Comparison of ENCODE assay signal across 17 cellular contexts in genomic region chr14:24258548-24259265, GRCh38. TPM values are rescaled to one million over a fixed set of nuclear protein-coding genes. Genes with fewer than 3 reads are reported as not detected.
A peak's percentile ranks its signal among the peaks of the same experiment; 100 is the strongest.
DNase-seq lines count a peak whose midpoint lies in the region; ATAC-seq and TF ChIP-seq lines count a peak whose summit lies in the region.
"Had no signal": no experiment of that assay in that cellular context is flagged by ENCODE, and none has a peak within 500 bp of the region (broad histone marks: within the 10 kb centered on the region; RNA-seq: fewer than 3 reads in every experiment).

No MANE protein-coding gene starts in this region.

- H3K4me1 ChIP-seq in GM23248 (ENCODE audit: insufficient read depth) = peaks cover 7% of the 10 kb centered on the region
- H3K4me1 ChIP-seq in foreskin keratinocyte = peaks cover 6% of the 10 kb centered on the region
- H3K4me1 ChIP-seq: Peyer's patch, SJCRH30 had no signal

- no peaks in the 10 kb centered on the region for H3K27me3 ChIP-seq in GM23248 (replicated peaks; ENCODE audit: insufficient read depth)
- no peaks in the 10 kb centered on the region for H3K27me3 ChIP-seq in foreskin keratinocyte
- H3K27me3 ChIP-seq: Peyer's patch, SJCRH30 had no signal

- H4K20me1 ChIP-seq in GM23248 (ENCODE audit: insufficient read depth) = no peaks in the 10 kb centered on the region

- no peaks in the 10 kb centered on the region for H3K79me2 ChIP-seq in GM23248 (ENCODE audit: insufficient read depth)

- POLR2A ChIA-PET in MCF 10A (lab: Yijun Ruan, JAX) = interaction anchor here (0.5 to 4.0 kb wide), 16 partner anchors 12 to 144 kb away, joined by 3 to 24 read pairs (median 5); partner anchors contain the start of genes CHMP4A, DCAF11, NRL and RABGGTA

- no peaks in the 10 kb centered on the region for H3K9me2 ChIP-seq in GM23248 (ENCODE audit: insufficient read depth)

- CTCF ChIA-PET in MCF 10A (lab: Yijun Ruan, JAX) = interaction anchor here (1.1 to 32.3 kb wide), 5 partner anchors 12 to 178 kb away, joined by 3 to 457 read pairs (median 34); partner anchors contain the start of genes CIDEB, DHRS1, LTB4R2 and NOP9

- no peaks in the 10 kb centered on the region for H3F3A ChIP-seq in GM23248 (ENCODE audit: insufficient read depth)

- ATAC-seq in foreskin keratinocyte = peak; percentile 7

- H3K4me1 Mint-ChIP-seq in MCF 10A (ENCODE audit: insufficient read depth, unreplicated experiment) (peaks cover 40% of the 10 kb centered on the region), immature natural killer cell (no peaks in the 10 kb centered on the region)

- intact Hi-C loops in MCF 10A (cut with micrococcal nuclease) = no loop called here
- intact Hi-C loops in posterior vena cava (cut with DNase I) = loop anchor here in 1 of 2 donors (10.0 kb wide), 1 partner anchor 46 kb away; the partner anchor contains the start of gene CIDEB

- no peaks in the 10 kb centered on the region for H3K9me3 ChIP-seq in GM23248 (ENCODE audit: low read depth)
- H3K9me3 ChIP-seq: Peyer's patch, SJCRH30 had no signal

- no peak overlapping the region for H3K27ac ChIP-seq in GM23248
- no peak overlapping the region for H3K27ac ChIP-seq in foreskin keratinocyte
- H3K27ac ChIP-seq in coronary artery = peak overlapping the region in 1 of 2 donors; percentile 51
- H3K27ac ChIP-seq: HL-60, Peyer's patch, SJCRH30 had no signal

- H3K36me3 Mint-ChIP-seq in MCF 10A (ENCODE audit: insufficient read depth, unreplicated experiment) (peaks cover 24% of the 10 kb centered on the region), immature natural killer cell (peaks cover 0 to 26% (median 6%) of the 10 kb centered on the region in 3 donors)

- H3K27me3 Mint-ChIP-seq in MCF 10A (ENCODE audit: insufficient read depth, unreplicated experiment) (no peaks in the 10 kb centered on the region), immature natural killer cell (ENCODE audit: low read depth in 3 of 3) (no peaks in the 10 kb centered on the region)

- in situ Hi-C loops in GM23248 (cut with MboI) = no loop called here

- DNase-seq in GM23248 = no peak
- no peak for DNase-seq in MCF 10A (ENCODE audit: unreplicated experiment)
- no peak for DNase-seq in foreskin keratinocyte
- DNase-seq in posterior vena cava (ENCODE audit: low spot score) = peak; percentile 67
- no peak for DNase-seq in middle frontal gyrus (ENCODE audit: extremely low spot score, low spot score)
- DNase-seq in T-helper 1 cell = no peak
- no peak for DNase-seq in coronary artery (ENCODE audit: low spot score)
- no peak for DNase-seq in immature natural killer cell
- DNase-seq: C1 segment of cervical spinal cord, HCEC 1CT, KBM-7, NCI-H1105 treated with DMSO at 0.1 percent for 48 hours, NCI-H2029, NCI-H510A treated with DMSO at 0.1 percent for 48 hours had no signal

- no peak overlapping the region for H3K4me3 ChIP-seq in GM23248
- no peak overlapping the region for H3K4me3 ChIP-seq in coronary artery
- H3K4me3 ChIP-seq: Peyer's patch, SJCRH30 had no signal

- no peaks in the 10 kb centered on the region for H3K36me3 ChIP-seq in GM23248 (ENCODE audit: low read depth)
- H3K36me3 ChIP-seq: SJCRH30 had no signal

- TF ChIP-seq CTCF in MCF 10A (IDR thresholded peaks at IDR 0.05; ENCODE audit: unreplicated experiment) (no peak), foreskin keratinocyte (conservative IDR thresholded peaks at IDR 0.05) (no peak), coronary artery (IDR thresholded peaks at IDR 0.05) (no peak)

- H3K9me3 Mint-ChIP-seq in MCF 10A (ENCODE audit: unreplicated experiment) = no peaks in the 10 kb centered on the region
- H3K9me3 Mint-ChIP-seq in immature natural killer cell = no peaks in the 10 kb centered on the region

- H3K27ac Mint-ChIP-seq in MCF 10A (ENCODE audit: low read depth, unreplicated experiment) (peak overlapping the region; percentile 97), immature natural killer cell (peak overlapping the region in 1 of 6 donors; percentile 28)

- 87 to 94% methylated on average over 18 of the region's 18 CpGs for WGBS in GM23248 (ENCODE audit: low coverage in 1 of 2, low lambda C conversion rate in 2 of 2, missing lambda C conversion rate in 2 of 2), 2 experiments

- no peak overlapping the region for H3K4me2 ChIP-seq in GM23248 (ENCODE audit: unreplicated experiment)

- H3K9ac ChIP-seq in GM23248 = no peak overlapping the region

- TSS peak; percentile 21 for BruUV-seq in MCF 10A (replicated peaks; lab: Mats Ljungman, UMichigan)

- peak overlapping the region; percentile 57 for H3K4me3 Mint-ChIP-seq in MCF 10A (ENCODE audit: unreplicated experiment)
- no peak overlapping the region for H3K4me3 Mint-ChIP-seq in immature natural killer cell

- 0 out of 2 replicates have a peak overlapping the region, but pooled peaks have one; percentile 45 for H2AFZ ChIP-seq in GM23248

RNA-seq across cellular contexts. Expression of gene TGM1, which starts 4.3 kb away (rescaled TPM):
- total RNA-seq in GM23248 (2014; rRNA removed; shearing (Covaris generic)) = 0.25 and 1.3 TPM in 2 replicates
- polyA plus RNA-seq in GM23248 (2016; fragmentation: Nextera tagmentation; extraction: Ambion mirVana) (0.34 TPM in 1 of 2 replicates, not detected in the other), foreskin keratinocyte (4.4 and 7.4 TPM in 2 replicates), immature natural killer cell (under 1 TPM in 1 of 3 donors, not detected in 2; 0.41 TPM)
- total RNA-seq in MCF 10A (2022) (16.9 and 26.2 TPM in 2 replicates), foreskin keratinocyte (4.3 and 5.9 TPM in 2 replicates), posterior vena cava (1 to 10 TPM in 1 of 2 donors, under 1 TPM in 1; 0.14 to 1.7 TPM)

RNA-seq across cellular contexts. Expression of gene RABGGTA, which starts 12.7 kb away (rescaled TPM):
- total RNA-seq in GM23248 (2014; rRNA removed; shearing (Covaris generic)) = 18.0 and 34.9 TPM in 2 replicates
- polyA plus RNA-seq in GM23248 (2016; fragmentation: Nextera tagmentation; extraction: Ambion mirVana) (29.3 and 30.5 TPM in 2 replicates), foreskin keratinocyte (34.1 and 37.7 TPM in 2 replicates), immature natural killer cell (10 to 100 TPM; 23.3 to 52.0 (median 38.6) TPM)
- total RNA-seq in MCF 10A (2022) (51.7 and 75.0 TPM in 2 replicates), foreskin keratinocyte (35.1 and 40.1 TPM in 2 replicates), posterior vena cava (10 to 100 TPM; 14.5 to 17.3 TPM)

RNA-seq across cellular contexts. Expression of gene TINF2, which starts 16.3 kb away (rescaled TPM):
- total RNA-seq in GM23248 (2014; rRNA removed; shearing (Covaris generic)) = 32.5 and 41.2 TPM in 2 replicates
- polyA plus RNA-seq in GM23248 (2016; fragmentation: Nextera tagmentation; extraction: Ambion mirVana) = 43.6 and 52.4 TPM in 2 replicates
- total RNA-seq in MCF 10A (2022) = 47.3 and 47.6 TPM in 2 replicates
- 40.5 and 43.5 TPM in 2 replicates for total RNA-seq in foreskin keratinocyte
- 36.7 and 38.7 TPM in 2 replicates for polyA plus RNA-seq in foreskin keratinocyte
- total RNA-seq in posterior vena cava = 10 to 100 TPM; 77.8 to 85.1 TPM
- 100 to 1,000 TPM; 248 to 289 (median 249) TPM for polyA plus RNA-seq in immature natural killer cell

RNA-seq across cellular contexts. Expression of gene GMPR2, which starts 26.0 kb away (rescaled TPM):
- 70.9 and 98.0 TPM in 2 replicates for total RNA-seq in GM23248 (2014; rRNA removed; shearing (Covaris generic))
- polyA plus RNA-seq in GM23248 (2016; fragmentation: Nextera tagmentation; extraction: Ambion mirVana) (55.0 and 58.9 TPM in 2 replicates), foreskin keratinocyte (59.1 and 71.7 TPM in 2 replicates), immature natural killer cell (100 to 1,000 TPM in 1 of 3 donors, 10 to 100 TPM in 2; 89.3 to 134 (median 96.0) TPM)
- total RNA-seq in MCF 10A (2022) (77.3 and 79.9 TPM in 2 replicates), foreskin keratinocyte (72.3 and 77.2 TPM in 2 replicates), posterior vena cava (10 to 100 TPM; 34.4 to 42.0 TPM)

RNA-seq across cellular contexts. Expression of gene NEDD8, which starts 26.5 kb away (rescaled TPM):
- total RNA-seq in GM23248 (2014; rRNA removed; shearing (Covaris generic)) = 138 and 161 TPM in 2 replicates
- polyA plus RNA-seq in GM23248 (2016; fragmentation: Nextera tagmentation; extraction: Ambion mirVana) = 326 and 342 TPM in 2 replicates
- total RNA-seq in MCF 10A (2022) = 233 and 243 TPM in 2 replicates
- total RNA-seq in foreskin keratinocyte = 441 and 445 TPM in 2 replicates
- polyA plus RNA-seq in foreskin keratinocyte = 657 and 667 TPM in 2 replicates
- total RNA-seq in posterior vena cava = 100 to 1,000 TPM; 121 to 125 TPM
- 100 to 1,000 TPM; 347 to 503 (median 373) TPM for polyA plus RNA-seq in immature natural killer cell
